18 cellular contexts compared by ENCODE assay signal in genomic region chr12:121738340-121738858, GRCh38.
"Had no signal": no experiment of that assay in that cellular context is flagged by ENCODE, and none has a peak within 500 bp of the region (broad histone marks: within the 10 kb centered on the region; RNA-seq: fewer than 3 reads in every experiment).

No MANE protein-coding gene starts in this region.

- H3K27ac ChIP-seq: foreskin keratinocyte, left ventricle myocardium inferior, stomach, VCaP had no signal

- H3K27me3 ChIP-seq: foreskin keratinocyte, stomach had no signal

- DNase-seq: activated CD4-positive, alpha-beta memory T cell treated with anti-CD3 and anti-CD28 coated beads, Interleukin-2, amount 10 ng/mL, durations not matched to agents 7 days and 5 days; activated CD4-positive, alpha-beta T cell treated with anti-CD3 and anti-CD28 coated beads, Interleukin-2, amount 10 ng/mL, durations not matched to agents 24 days and 14 days; activated T-cell treated with anti-CD3 and anti-CD28 coated beads for 4 hours; aorta; effector CD4-positive, alpha-beta T cell; foreskin keratinocyte; immature natural killer cell; kidney glomerular epithelial cell; left ventricle myocardium inferior; naive thymus-derived CD8-positive, alpha-beta T cell; right cardiac atrium; stimulated activated CD4-positive, alpha-beta T cell treated with anti-CD3 and anti-CD28 coated beads, Interleukin-2, amount 100 ng/mL, for 24 hours; stomach; T1000 had no signal

- ATAC-seq: activated CD4-positive, CD25-positive, alpha-beta regulatory T cell treated with anti-CD3 and anti-CD28 coated beads, Interleukin-2, amount 50 U/mL, for 24 hours; activated naive CD4-positive, alpha-beta T cell treated with anti-CD3 and anti-CD28 coated beads, Interleukin-2, amount 50 U/mL, for 72 hours; foreskin keratinocyte; naive thymus-derived CD8-positive, alpha-beta T cell; right cardiac atrium; stimulated activated effector memory CD8-positive, alpha-beta T cell treated with anti-CD3 and anti-CD28 coated beads, Interleukin-12 subunit alpha, Interleukin-12 subunit beta, amount 100 ng/mL, for 72 hours had no signal

- H3K36me3 ChIP-seq: left ventricle myocardium inferior, stomach had no signal

- H3K9me3 ChIP-seq: left ventricle myocardium inferior, stomach had no signal

- H3K4me3 ChIP-seq: left ventricle myocardium inferior, stomach had no signal
